In genomic region chr17:72199256-72199655, GRCh38 we compare ENCODE assay signal across 20 cellular contexts.
DNase-seq lines count a peak whose midpoint lies in the region; ATAC-seq, FAIRE-seq and TF ChIP-seq lines count a peak whose summit lies in the region.
"Had no signal": no experiment of that assay in that cellular context is flagged by ENCODE, and none has a peak within 500 bp of the region (broad histone marks: within the 10 kb centered on the region; RNA-seq: fewer than 3 reads in every experiment).

No MANE protein-coding gene starts in this region.

- in situ Hi-C loops in Caki2 (cut with HindIII; ENCODE audit: low pct_unique_long_range_greater_than_20kb, low sequenced_read_pairs) = no loop called here

- DNase-seq in Caki2 (ENCODE audit: low read depth) (peak; percentile 15), RCC 7860 (ENCODE audit: low spot score) (peak; percentile 26), kidney tubule cell (ENCODE audit: low spot score) (peak; percentile 62), pancreas (no peak), left lung (no peak)
- DNase-seq: 8988T; C1 segment of cervical spinal cord; CD4-positive, alpha-beta memory T cell; COR-L47; DMS153; DND-41; H9 had no signal

- H3K27me3 ChIP-seq in pancreas (no peaks in the 10 kb centered on the region), left lung (peaks cover 0 to 8% of the 10 kb centered on the region in 2 donors)

- H3K4me1 ChIP-seq in pancreas (no peaks in the 10 kb centered on the region), left lung (no peaks in the 10 kb centered on the region)
- H3K4me1 ChIP-seq: A549 had no signal

- TF ChIP-seq CTCF in pancreas (IDR thresholded peaks at IDR 0.05) = no peak
- no peak for TF ChIP-seq CTCF in left lung (IDR thresholded peaks at IDR 0.05)

- ATAC-seq in pancreas (peak in 3 of 4 donors; percentile 27 to 46 (median 38)), GM18520 (IDR thresholded peaks at IDR 0.05; ENCODE audit: unreplicated experiment) (no peak), HG02610 (IDR thresholded peaks at IDR 0.05; ENCODE audit: unreplicated experiment) (no peak), GM19324 (IDR thresholded peaks at IDR 0.05; ENCODE audit: low FRiP score, unreplicated experiment) (no peak), left lung (no peak)
- ATAC-seq: A549, GM23338, HCT116 had no signal

- intact Hi-C loops in pancreas (cut with DNase I) = no loop called here
- intact Hi-C loops in left lung (cut with DNase I) = no loop called here

- FAIRE-seq in RCC 7860 (lab: Jason Lieb, UNC) (peak; percentile 65), pancreas (lab: Jason Lieb, UNC) (no peak)
- FAIRE-seq: G401.6, GM12892 had no signal

- H3K27ac ChIP-seq in pancreas = no peak overlapping the region
- no peak overlapping the region for H3K27ac ChIP-seq in left lung
- H3K27ac ChIP-seq: A549 had no signal

- no peaks in the 10 kb centered on the region for H3K36me3 ChIP-seq in pancreas
- no peaks in the 10 kb centered on the region for H3K36me3 ChIP-seq in left lung

- H3K9me3 ChIP-seq in pancreas (no peaks in the 10 kb centered on the region), left lung (peaks cover 0 to 12% of the 10 kb centered on the region in 2 donors)
- H3K9me3 ChIP-seq: A549 had no signal

- H3K4me3 ChIP-seq in pancreas (no peak overlapping the region), left lung (no peak overlapping the region)
- H3K4me3 ChIP-seq: A549, GM23338 had no signal

Comparison
In these comparisons a context has a peak if more than half of its experiments do, and no peak if none do; other contexts are left out.
1. DNase-seq: peak in Caki2 (single experiment), RCC 7860 (single experiment) and kidney tubule cell (single experiment); none in pancreas (0 of 6) and left lung (0 of 2).
2. ATAC-seq: peak in pancreas (3 of 4); none in GM18520 (single experiment), HG02610 (single experiment), GM19324 (single experiment) and left lung (single experiment).